ENCODE assay signal across 8 cellular contexts in genomic region chr1:241846862-241847539, GRCh38. TPM values are rescaled to one million over a fixed set of nuclear protein-coding genes. Genes with fewer than 3 reads are reported as not detected.
DNase-seq lines count a peak whose midpoint lies in the region; ATAC-seq, FAIRE-seq and TF ChIP-seq lines count a peak whose summit lies in the region.

No MANE protein-coding gene starts in this region.

- H3K4me3 ChIP-seq in keratinocyte (ENCODE audit: control insufficient read depth in 2 of 3, extremely low read depth in 1 of 3, insufficient read depth in 2 of 3, low read depth in 1 of 3, low read length in 3 of 3): peak overlapping the region; percentile 77 to 96 (median 92)
- H3K4me3 ChIP-seq in thymus (ENCODE audit: low read length): peak overlapping the region; percentile 81

- H3K9me1 ChIP-seq in keratinocyte (ENCODE audit: control insufficient read depth, extremely low read depth, insufficient read depth, low read length): no peaks in the 10 kb centered on the region

- H4K20me1 ChIP-seq in keratinocyte (ENCODE audit: control insufficient read depth, extremely low read depth, insufficient read depth, low read length): no peaks in the 10 kb centered on the region

- peaks cover 18% of the 10 kb centered on the region for H3K36me3 Mint-ChIP-seq in activated CD4-positive, alpha-beta T cell treated with anti-CD3 and anti-CD28 coated beads, Interleukin-2, amount 10 ng/mL, durations not matched to agents 7 days and 5 days (ENCODE audit: low read depth)
- H3K36me3 Mint-ChIP-seq in activated T-helper 2 cell treated with anti-CD3 and anti-CD28 coated beads, Interferon-gamma antibody, Interleukin-2, Interleukin-4, amounts not matched to agents 10 μg/mL and 5 μg/mL and 100 μg/mL, durations not matched to agents 14 hours and 24 hours and 36 hours (ENCODE audit: low read depth): peaks cover 25% of the 10 kb centered on the region

- intact Hi-C loops in activated T-helper 2 cell treated with anti-CD3 and anti-CD28 coated beads, Interferon-gamma antibody, Interleukin-2, Interleukin-4, amounts not matched to agents 10 μg/mL and 5 μg/mL and 100 μg/mL, durations not matched to agents 14 hours and 24 hours and 36 hours (cut with micrococcal nuclease): loop anchor here (2.0 to 5.0 kb wide), 4 partner anchors 150 to 1410 kb away; partner anchors contain the start of genes CEP170, KMO, MAP1LC3C and SDCCAG8

- H3K4me1 ChIP-seq in keratinocyte (ENCODE audit: control insufficient read depth, extremely low read depth, insufficient read depth, low read length) (peaks cover 27% of the 10 kb centered on the region), thymus (ENCODE audit: control insufficient read depth, insufficient read depth, low read length) (peaks cover 11% of the 10 kb centered on the region)

- dilution Hi-C loops in keratinocyte (cut with MboI; ENCODE audit: extremely low pct_ligation_motif_present, low sequenced_read_pairs): loop anchor here (25.0 kb wide), 1 partner anchor 235 kb away; no protein-coding TSS in a partner anchor

- WGBS in thymus: 93% methylated on average over 4 of the region's 4 CpGs

- CTCF ChIA-PET in activated CD4-positive, alpha-beta T cell treated with anti-CD3 and anti-CD28 coated beads, Interleukin-2, amount 10 ng/mL, durations not matched to agents 7 days and 5 days (lab: Charles Lee): interaction anchor here (1.0 to 1.2 kb wide), 3 partner anchors 9 to 167 kb away, joined by 3 to 4 read pairs (median 3); no protein-coding TSS in a partner anchor

- peak overlapping the region; percentile 74 for H3K4me2 ChIP-seq in keratinocyte (ENCODE audit: control insufficient read depth, extremely low read depth, insufficient read depth, low read depth, low read length)

- H2AFZ ChIP-seq in keratinocyte (ENCODE audit: control insufficient read depth, low read length): peak overlapping the region; percentile 98

- POLR2A ChIA-PET in activated CD4-positive, alpha-beta T cell treated with anti-CD3 and anti-CD28 coated beads, Interleukin-2, amount 10 ng/mL, durations not matched to agents 7 days and 5 days (lab: Charles Lee): no interaction called here

- H3K9ac ChIP-seq in keratinocyte (ENCODE audit: control insufficient read depth, extremely low read depth, insufficient read depth, low read length): peak overlapping the region; percentile 89

- no peak for DNase-seq in activated CD4-positive, alpha-beta T cell treated with anti-CD3 and anti-CD28 coated beads, Interleukin-2, amount 10 ng/mL, durations not matched to agents 7 days and 5 days
- no peak for DNase-seq in activated CD4-positive, alpha-beta T cell treated with anti-CD3 and anti-CD28 coated beads for 1 hour
- no peak for DNase-seq in activated T-helper 2 cell treated with anti-CD3 and anti-CD28 coated beads, Interferon-gamma antibody, Interleukin-2, Interleukin-4, amounts not matched to agents 10 μg/mL and 5 μg/mL and 100 μg/mL, durations not matched to agents 14 hours and 24 hours and 36 hours (ENCODE audit: low spot score)
- DNase-seq in keratinocyte (ENCODE audit: low read depth, low spot score): no peak

- TF ChIP-seq CTCF in keratinocyte (optimal IDR thresholded peaks at IDR 0.05 in 1 of 3, IDR thresholded peaks at IDR 0.05 in 1 of 3, conservative IDR thresholded peaks at IDR 0.05 in 1 of 3; ENCODE audit: extremely low read depth in 1 of 3, insufficient read depth in 2 of 3, low read length in 3 of 3): no peak

- H3K4me3 Mint-ChIP-seq in activated CD4-positive, alpha-beta T cell treated with anti-CD3 and anti-CD28 coated beads, Interleukin-2, amount 10 ng/mL, durations not matched to agents 7 days and 5 days: peak overlapping the region; percentile 89
- peak overlapping the region; percentile 98 for H3K4me3 Mint-ChIP-seq in activated T-helper 2 cell treated with anti-CD3 and anti-CD28 coated beads, Interferon-gamma antibody, Interleukin-2, Interleukin-4, amounts not matched to agents 10 μg/mL and 5 μg/mL and 100 μg/mL, durations not matched to agents 14 hours and 24 hours and 36 hours (ENCODE audit: low read depth)

- ATAC-seq in GM21619 (IDR thresholded peaks at IDR 0.05; ENCODE audit: unreplicated experiment): no peak
- ATAC-seq in GM19467 (IDR thresholded peaks at IDR 0.05; ENCODE audit: unreplicated experiment): no peak
- ATAC-seq in GM18861 (IDR thresholded peaks at IDR 0.05; ENCODE audit: unreplicated experiment): no peak

- H3K9me3 ChIP-seq in keratinocyte (ENCODE audit: control insufficient read depth, low read depth, low read length): no peaks in the 10 kb centered on the region
- H3K9me3 ChIP-seq in thymus (ENCODE audit: control insufficient read depth): no peaks in the 10 kb centered on the region

- H3K27ac Mint-ChIP-seq in activated CD4-positive, alpha-beta T cell treated with anti-CD3 and anti-CD28 coated beads, Interleukin-2, amount 10 ng/mL, durations not matched to agents 7 days and 5 days: peak overlapping the region; percentile 100
- peak overlapping the region; percentile 100 for H3K27ac Mint-ChIP-seq in activated T-helper 2 cell treated with anti-CD3 and anti-CD28 coated beads, Interferon-gamma antibody, Interleukin-2, Interleukin-4, amounts not matched to agents 10 μg/mL and 5 μg/mL and 100 μg/mL, durations not matched to agents 14 hours and 24 hours and 36 hours

- H3K79me2 ChIP-seq in keratinocyte (ENCODE audit: control insufficient read depth, insufficient read depth, low read length): peaks cover 17% of the 10 kb centered on the region

- peak; percentile 17 for FAIRE-seq in keratinocyte (lab: Jason Lieb, UNC)

- no peaks in the 10 kb centered on the region for H3K27me3 ChIP-seq in keratinocyte (ENCODE audit: control insufficient read depth, extremely low read depth, insufficient read depth, low read length)
- H3K27me3 ChIP-seq in thymus (ENCODE audit: control insufficient read depth, insufficient read depth): no peaks in the 10 kb centered on the region

- peaks cover 12% of the 10 kb centered on the region for H3K27me3 Mint-ChIP-seq in activated CD4-positive, alpha-beta T cell treated with anti-CD3 and anti-CD28 coated beads, Interleukin-2, amount 10 ng/mL, durations not matched to agents 7 days and 5 days
- peaks cover 10% of the 10 kb centered on the region for H3K27me3 Mint-ChIP-seq in activated T-helper 2 cell treated with anti-CD3 and anti-CD28 coated beads, Interferon-gamma antibody, Interleukin-2, Interleukin-4, amounts not matched to agents 10 μg/mL and 5 μg/mL and 100 μg/mL, durations not matched to agents 14 hours and 24 hours and 36 hours (ENCODE audit: low read depth)

- H3K27ac ChIP-seq in keratinocyte (ENCODE audit: control insufficient read depth, insufficient read depth, low read length) (peak overlapping the region; percentile 84), thymus (ENCODE audit: low read depth) (no peak overlapping the region)

- H3K4me1 Mint-ChIP-seq in activated CD4-positive, alpha-beta T cell treated with anti-CD3 and anti-CD28 coated beads, Interleukin-2, amount 10 ng/mL, durations not matched to agents 7 days and 5 days: peaks cover 34% of the 10 kb centered on the region
- peaks cover 24% of the 10 kb centered on the region for H3K4me1 Mint-ChIP-seq in activated T-helper 2 cell treated with anti-CD3 and anti-CD28 coated beads, Interferon-gamma antibody, Interleukin-2, Interleukin-4, amounts not matched to agents 10 μg/mL and 5 μg/mL and 100 μg/mL, durations not matched to agents 14 hours and 24 hours and 36 hours (ENCODE audit: low read depth)

- H3K36me3 ChIP-seq in keratinocyte (ENCODE audit: control insufficient read depth in 2 of 2, extremely low read depth in 1 of 2, insufficient read depth in 2 of 2, low read length in 2 of 2) (peaks cover 0 to 2% of the 10 kb centered on the region in 2 experiments), thymus (ENCODE audit: control insufficient read depth, insufficient read depth) (no peaks in the 10 kb centered on the region)

- no peaks in the 10 kb centered on the region for H3K9me3 Mint-ChIP-seq in activated CD4-positive, alpha-beta T cell treated with anti-CD3 and anti-CD28 coated beads, Interleukin-2, amount 10 ng/mL, durations not matched to agents 7 days and 5 days
- H3K9me3 Mint-ChIP-seq in activated T-helper 2 cell treated with anti-CD3 and anti-CD28 coated beads, Interferon-gamma antibody, Interleukin-2, Interleukin-4, amounts not matched to agents 10 μg/mL and 5 μg/mL and 100 μg/mL, durations not matched to agents 14 hours and 24 hours and 36 hours: no peaks in the 10 kb centered on the region

RNA-seq across cellular contexts. Expression of gene EXO1, which starts 1.0 kb away (rescaled TPM):
- total RNA-seq in activated CD4-positive, alpha-beta T cell treated with anti-CD3 and anti-CD28 coated beads, Interleukin-2, amount 10 ng/mL, durations not matched to agents 7 days and 5 days: 10 to 100 TPM; 41.3 to 44.4 TPM
- total RNA-seq in activated T-helper 2 cell treated with anti-CD3 and anti-CD28 coated beads, Interferon-gamma antibody, Interleukin-2, Interleukin-4, amounts not matched to agents 10 μg/mL and 5 μg/mL and 100 μg/mL, durations not matched to agents 14 hours and 24 hours and 36 hours: 49.2 and 52.5 TPM in 2 replicates
- polyA plus RNA-seq in keratinocyte: 0.84 to 6.5 TPM (median 5.4 TPM) in 3 replicates
- polyA plus RNA-seq in keratinocyte (2011; ENCODE audit: low read depth): 0.15 TPM
- polyA plus RNA-seq in keratinocyte (2011; cell fraction: cytosol; rRNA removed): 1.2 and 2.0 TPM in 2 replicates
- polyA plus RNA-seq in keratinocyte (2011; cell fraction: nucleus; rRNA removed): 1.1 and 1.2 TPM in 2 replicates
- polyA plus RNA-seq in keratinocyte (2012; ENCODE audit: low replicate concordance): 0.18 and 5.8 TPM in 2 replicates
- polyA minus RNA-seq in keratinocyte: 1.4 to 9.7 TPM (median 2.6 TPM) in 3 replicates
- 4.2 TPM for polyA minus RNA-seq in keratinocyte (2011; cell fraction: cytosol; rRNA and poly(A)+ RNA removed)
- polyA minus RNA-seq in keratinocyte (2011; cell fraction: nucleus; rRNA and poly(A)+ RNA removed): 1.8 and 3.0 TPM in 2 replicates
- polyA plus RNA-seq in thymus: 0.52 TPM
